Comparison of ENCODE assay signal across 10 cellular contexts in genomic region chr2:18883626-18884456, GRCh38.
DNase-seq lines count a peak whose midpoint lies in the region; TF ChIP-seq lines count a peak whose summit lies in the region.
"Had no signal": no experiment of that assay in that cellular context is flagged by ENCODE, and none has a peak within 500 bp of the region (broad histone marks: within the 10 kb centered on the region; RNA-seq: fewer than 3 reads in every experiment).

No MANE protein-coding gene starts in this region.

- TF ChIP-seq CTCF in GM12873 (IDR thresholded peaks at IDR 0.05; ENCODE audit: insufficient read depth, low read depth, low read length, missing control alignments) (peak; percentile 48), fibroblast of pulmonary artery (IDR thresholded peaks at IDR 0.05; ENCODE audit: low read length, missing control alignments) (peak; percentile 60), spleen (IDR thresholded peaks at IDR 0.05 in 8 of 11, conservative IDR thresholded peaks at IDR 0.05 in 3 of 11) (peak in 2 of 11 experiments; percentile 16)

- WGBS in spleen, 5 donors, result 59 to 75% (median 69%) methylated on average over 3 of the region's 3 CpGs

- no peaks in the 10 kb centered on the region for H3K9me3 ChIP-seq in spleen
- H3K9me3 ChIP-seq: neutrophil had no signal

- H3K27ac Mint-ChIP-seq in activated T-cell treated with anti-CD3 and anti-CD28 coated beads, Interleukin-2, amount 50 U/mL, for 24 hours, result no peak overlapping the region

- H3K27me3 Mint-ChIP-seq in activated T-cell treated with anti-CD3 and anti-CD28 coated beads, Interleukin-2, amount 50 U/mL, for 24 hours, result no peaks in the 10 kb centered on the region

- H3K27ac ChIP-seq in spleen, result no peak overlapping the region
- H3K27ac ChIP-seq: epithelial cell of prostate, neutrophil had no signal

- no peak overlapping the region for H3K4me3 Mint-ChIP-seq in activated T-cell treated with anti-CD3 and anti-CD28 coated beads, Interleukin-2, amount 50 U/mL, for 24 hours

- DNase-seq in A172 (ENCODE audit: low spot score), result peak; percentile 40
- DNase-seq in OCI-M1 (lab: John Stamatoyannopoulos, UW), result peak; percentile 18
- DNase-seq in fibroblast of pulmonary artery (ENCODE audit: low read depth), result peak; percentile 62
- DNase-seq in putamen (ENCODE audit: low spot score), result no peak
- no peak for DNase-seq in activated T-cell treated with anti-CD3 and anti-CD28 coated beads, Interleukin-2, amount 50 U/mL, for 24 hours
- no peak for DNase-seq in NCI-H345 (lab: John Stamatoyannopoulos, UW)
- DNase-seq in spleen, result no peak

- intact Hi-C loops in spleen (cut with DNase I; ENCODE audit: low total_unique reads), result no loop called here

- H3K9me3 Mint-ChIP-seq in activated T-cell treated with anti-CD3 and anti-CD28 coated beads, Interleukin-2, amount 50 U/mL, for 24 hours, result no peaks in the 10 kb centered on the region

- no peaks in the 10 kb centered on the region for H3K4me1 Mint-ChIP-seq in activated T-cell treated with anti-CD3 and anti-CD28 coated beads, Interleukin-2, amount 50 U/mL, for 24 hours (ENCODE audit: low read depth)

- H3K4me3 ChIP-seq in fibroblast of pulmonary artery (replicated peaks; ENCODE audit: low read depth, low read length), result no peak overlapping the region
- no peak overlapping the region for H3K4me3 ChIP-seq in spleen

- no peaks in the 10 kb centered on the region for H3K27me3 ChIP-seq in spleen (replicated peaks in 1 of 7)
- H3K27me3 ChIP-seq: neutrophil had no signal

- H3K4me1 ChIP-seq in spleen, result no peaks in the 10 kb centered on the region

- TF ChIP-seq POLR2A in spleen (IDR thresholded peaks at IDR 0.05), result no peak

- H3K36me3 Mint-ChIP-seq in activated T-cell treated with anti-CD3 and anti-CD28 coated beads, Interleukin-2, amount 50 U/mL, for 24 hours (ENCODE audit: low read depth), result no peaks in the 10 kb centered on the region

- H3K36me3 ChIP-seq in spleen, result no peaks in the 10 kb centered on the region
- H3K36me3 ChIP-seq: neutrophil had no signal

Comparison
In these comparisons a context has a peak if more than half of its experiments do, and no peak if none do; other contexts are left out.
1. DNase-seq: peak in A172 (single experiment), OCI-M1 (single experiment) and fibroblast of pulmonary artery (single experiment); none in putamen (single experiment), activated T-cell treated with anti-CD3 and anti-CD28 coated beads, Interleukin-2, amount 50 U/mL, for 24 hours (single experiment), NCI-H345 (single experiment) and spleen (single experiment).